1 cellular context compared by ENCODE assay signal in genomic region chr12:43288666-43289065, GRCh38.
TF ChIP-seq lines count a peak whose summit lies in the region.

No MANE protein-coding gene starts in this region.

TF ChIP-seq in K562, 482 proteins besides CTCF, POLR2A, EP300 and RAD21:
- TF ChIP-seq E2F4 (CRISPR knock-in tag; IDR thresholded peaks at IDR 0.05; ENCODE audit: low read depth) (no peak), MAX (CRISPR knock-in tag; IDR thresholded peaks at IDR 0.05) (no peak), ZNF146 (CRISPR knock-in tag; IDR thresholded peaks at IDR 0.05; ENCODE audit: unreplicated experiment) (no peak), RBM39 (optimal IDR thresholded peaks at IDR 0.05; ENCODE audit: low read depth, low read length) (no peak), BCLAF1 (IDR thresholded peaks at IDR 0.05; ENCODE audit: borderline replicate concordance in 1 of 2, control insufficient read depth in 1 of 2, low read depth in 2 of 2, low read length in 1 of 2) (no peak), CBX5 (IDR thresholded peaks at IDR 0.05; ENCODE audit: borderline replicate concordance, low read depth) (no peak), KLF6 (CRISPR knock-in tag; IDR thresholded peaks at IDR 0.05; ENCODE audit: borderline replicate concordance) (no peak), BRD9 (IDR thresholded peaks at IDR 0.05; ENCODE audit: low read depth, partially characterized antibody) (no peak), ZNF165 (CRISPR knock-in tag; IDR thresholded peaks at IDR 0.05; ENCODE audit: borderline replicate concordance) (no peak), TAL1 (IDR thresholded peaks at IDR 0.05) (no peak), ZNF696 (CRISPR knock-in tag; conservative IDR thresholded peaks at IDR 0.05) (no peak), ZNF655 (CRISPR knock-in tag; IDR thresholded peaks at IDR 0.05) (no peak), ZNF583 (CRISPR knock-in tag; IDR thresholded peaks at IDR 0.05) (no peak), ELF2 (CRISPR knock-in tag; IDR thresholded peaks at IDR 0.05) (no peak), ZNF280A (IDR thresholded peaks at IDR 0.05; ENCODE audit: low read depth, partially characterized antibody) (no peak), HDAC6 (IDR thresholded peaks at IDR 0.05; ENCODE audit: low read depth, low read length) (no peak), RBBP5 (IDR thresholded peaks at IDR 0.05; ENCODE audit: borderline replicate concordance, insufficient read depth, low read length, poor library complexity, severe bottlenecking) (no peak), ZBTB33 (CRISPR knock-in tag; IDR thresholded peaks at IDR 0.05) (0 out of 2 replicates have a peak, but pooled peaks have one; percentile 32), CEBPG (CRISPR knock-in tag; IDR thresholded peaks at IDR 0.05) (0 out of 2 replicates have a peak, but pooled peaks have one; percentile 17), CEBPG (tag; conservative IDR thresholded peaks at IDR 0.05 in 1 of 2, IDR thresholded peaks at IDR 0.05 in 1 of 2) (0 out of 4 replicates have a peak, but pooled peaks of 1 of the 2 experiments have one; percentile 26), MYNN (IDR thresholded peaks at IDR 0.05) (no peak), MYNN (CRISPR knock-in tag; IDR thresholded peaks at IDR 0.05) (no peak), TCF3 (CRISPR knock-in tag; IDR thresholded peaks at IDR 0.05) (peak; percentile 41), ERF (CRISPR knock-in tag; IDR thresholded peaks at IDR 0.05) (no peak)
